ENCODE assay signal across 1 cellular context in genomic region chr11:124071622-124071948, GRCh38.
TF ChIP-seq lines count a peak whose summit lies in the region.

No MANE protein-coding gene starts in this region.

TF ChIP-seq in H1, 55 proteins besides CTCF, POLR2A, EP300 and RAD21:
- TF ChIP-seq SP1 (IDR thresholded peaks at IDR 0.05; ENCODE audit: low read depth, low read length) (no peak), ZNF274 (IDR thresholded peaks at IDR 0.05; ENCODE audit: borderline replicate concordance, extremely low read depth, low read length) (no peak), PHF8 (conservative IDR thresholded peaks at IDR 0.05; ENCODE audit: low read depth, low read length) (no peak), YY1 (IDR thresholded peaks at IDR 0.05; ENCODE audit: low read depth, low read length) (no peak), KDM1A (IDR thresholded peaks at IDR 0.05; ENCODE audit: borderline replicate concordance, low read length) (no peak), JUND (IDR thresholded peaks at IDR 0.05; ENCODE audit: low read length) (no peak), BACH1 (IDR thresholded peaks at IDR 0.05; ENCODE audit: low read length) (no peak), CBX8 (IDR thresholded peaks at IDR 0.05; ENCODE audit: borderline replicate concordance, low read depth, low read length) (no peak), MAX (IDR thresholded peaks at IDR 0.05) (no peak)
